ENCODE assay signal across 8 cellular contexts in the genomic region with DNA sequence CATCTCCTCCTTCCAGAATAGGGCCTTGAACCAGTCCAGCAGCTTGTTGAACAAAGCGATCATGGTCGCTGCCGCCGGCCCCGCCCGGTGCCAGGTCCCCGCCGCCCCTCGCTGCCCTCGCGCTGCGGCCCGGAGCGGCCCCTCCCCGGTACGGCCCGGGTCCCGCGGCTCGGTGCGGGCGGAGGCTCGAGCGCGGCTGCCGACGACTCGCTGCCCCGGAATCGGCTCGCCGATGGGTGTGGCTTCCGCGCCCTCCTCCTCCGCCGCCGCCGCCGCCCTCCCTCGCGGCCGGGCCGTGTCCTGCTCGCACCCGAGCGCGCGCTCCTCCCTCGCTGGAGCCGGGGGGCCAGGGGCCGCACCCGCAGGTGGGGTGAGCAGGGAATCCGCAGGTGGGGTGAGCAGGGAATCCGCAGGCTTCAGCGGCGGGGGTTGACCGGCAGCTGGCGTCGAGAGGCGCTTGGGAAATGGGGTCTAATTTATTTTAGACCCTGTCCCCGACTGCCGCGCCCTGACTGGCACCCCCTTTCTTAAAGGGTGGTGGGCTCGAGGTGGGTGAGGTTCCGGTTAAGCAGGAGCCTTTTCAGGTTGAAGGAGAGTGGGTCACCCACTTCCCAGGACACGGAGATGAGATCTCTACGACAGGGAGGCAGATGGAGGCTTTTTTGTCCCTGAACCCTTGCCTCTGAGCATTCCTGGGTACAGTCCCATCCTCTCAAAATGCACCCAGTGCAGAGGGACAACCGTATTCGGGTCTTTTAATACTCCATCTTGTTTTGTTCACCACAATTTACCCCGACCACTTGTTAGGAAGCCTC. TPM values are rescaled to one million over a fixed set of nuclear protein-coding genes. Genes with fewer than 3 reads are reported as not detected.
A peak's percentile ranks its signal among the peaks of the same experiment; 100 is the strongest.
DNase-seq lines count a peak whose midpoint lies in the region; ATAC-seq and TF ChIP-seq lines count a peak whose summit lies in the region.

A gene (minus strand): TSS at position 228 of the 815 bp plus-strand sequence. CDS start 165 bp downstream, at position 63.

- no peaks in the 10 kb centered on the region for H3K9me2 ChIP-seq in OCI-LY7 (ENCODE audit: insufficient read depth, low read length)

- H3K4me3 ChIP-seq in BJ (ENCODE audit: low read depth, low read length) (peak within 1 kb of the TSS; percentile 76), OCI-LY7 (ENCODE audit: low read depth, low read length, poor library complexity, severe bottlenecking) (peak within 1 kb of the TSS; percentile 85), fibroblast of lung (replicated peaks in 1 of 4; ENCODE audit: control extremely low read depth in 1 of 4, insufficient read depth in 1 of 4, low read depth in 3 of 4, low read length in 4 of 4) (peak within 1 kb of the TSS; percentile 63 to 93 (median 77)), testis (peak within 1 kb of the TSS; percentile 88 to 93)
- H3K4me3 ChIP-seq in naive thymus-derived CD4-positive, alpha-beta T cell (ENCODE audit: low read length) = peak within 1 kb of the TSS; percentile 83

- DNase-seq in BJ (ENCODE audit: low read depth) = no peak
- peak; percentile 73 for DNase-seq in OCI-LY7 (ENCODE audit: low spot score)
- peak; percentile 71 for DNase-seq in activated T-helper 2 cell treated with anti-CD3 and anti-CD28 coated beads, Interferon-gamma antibody, Interleukin-2, Interleukin-4, amounts not matched to agents 10 μg/mL and 5 μg/mL and 100 μg/mL, durations not matched to agents 14 hours and 24 hours and 36 hours (ENCODE audit: low spot score)
- DNase-seq in fibroblast of lung (ENCODE audit: low read depth in 2 of 2) = peak in 1 of 2 donors; percentile 35
- peak; percentile 47 to 81 (median 62) for DNase-seq in naive thymus-derived CD4-positive, alpha-beta T cell
- DNase-seq in testis = peak; percentile 70

- peaks cover 29% of the 10 kb centered on the region for H3K4me1 Mint-ChIP-seq in activated T-helper 2 cell treated with anti-CD3 and anti-CD28 coated beads, Interferon-gamma antibody, Interleukin-2, Interleukin-4, amounts not matched to agents 10 μg/mL and 5 μg/mL and 100 μg/mL, durations not matched to agents 14 hours and 24 hours and 36 hours (ENCODE audit: low read depth)
- peaks cover 16 to 44% (median 38%) of the 10 kb centered on the region in 7 donors for H3K4me1 Mint-ChIP-seq in naive thymus-derived CD4-positive, alpha-beta T cell

- H2AFZ ChIP-seq in OCI-LY7 (ENCODE audit: low read length) (peak within 1 kb of the TSS; percentile 83; the same call in 1 of the 2 replicates), fibroblast of lung (ENCODE audit: low read length) (peak within 1 kb of the TSS; percentile 87)

- intact Hi-C loops in OCI-LY7 (cut with micrococcal nuclease; ENCODE audit: unreplicated experiment) = no loop called here
- intact Hi-C loops in activated T-helper 2 cell treated with anti-CD3 and anti-CD28 coated beads, Interferon-gamma antibody, Interleukin-2, Interleukin-4, amounts not matched to agents 10 μg/mL and 5 μg/mL and 100 μg/mL, durations not matched to agents 14 hours and 24 hours and 36 hours (cut with micrococcal nuclease) = loop anchor here (1.0 to 5.0 kb wide), 3 partner anchors 14 to 262 kb away; no protein-coding TSS in a partner anchor
- intact Hi-C loops in naive thymus-derived CD4-positive, alpha-beta T cell (cut with micrococcal nuclease) = loop anchor here (1.0 to 10.0 kb wide), 7 partner anchors 10 to 660 kb away; a partner anchor contains a TSS
- intact Hi-C loops in testis (cut with DNase I; ENCODE audit: low total_unique reads) = no loop called here

- H3K27me3 ChIP-seq in BJ (ENCODE audit: control insufficient read depth, insufficient read depth, low read length) (peaks cover 4% of the 10 kb centered on the region), fibroblast of lung (ENCODE audit: control insufficient read depth, insufficient read depth, low read length) (peaks cover 2% of the 10 kb centered on the region), testis (no peaks in the 10 kb centered on the region)
- H3K27me3 ChIP-seq in naive thymus-derived CD4-positive, alpha-beta T cell (ENCODE audit: control insufficient read depth in 2 of 2, insufficient read depth in 2 of 2, low read length in 2 of 2) = no peaks in the 10 kb centered on the region

- TF ChIP-seq POLR2A in GM19099 (IDR thresholded peaks at IDR 0.05; ENCODE audit: extremely low read depth, insufficient read length, low read depth) (peak; percentile 62), testis (IDR thresholded peaks at IDR 0.05) (no peak)

- peak; percentile 47 for ATAC-seq in HG03196 (IDR thresholded peaks at IDR 0.05; ENCODE audit: unreplicated experiment)
- ATAC-seq in naive thymus-derived CD4-positive, alpha-beta T cell = peak; percentile 81

- H3K9me3 ChIP-seq in OCI-LY7 (ENCODE audit: low read length) = no peaks in the 10 kb centered on the region
- no peaks in the 10 kb centered on the region for H3K9me3 ChIP-seq in fibroblast of lung (ENCODE audit: control insufficient read depth, insufficient read depth, low read depth, low read length)
- H3K9me3 ChIP-seq in naive thymus-derived CD4-positive, alpha-beta T cell (ENCODE audit: control insufficient read depth in 2 of 3, low read length in 3 of 3) = no peaks in the 10 kb centered on the region
- H3K9me3 ChIP-seq in testis = no peaks in the 10 kb centered on the region

- TF ChIP-seq CTCF in BJ (IDR thresholded peaks at IDR 0.05; ENCODE audit: insufficient read depth, low read depth, low read length) = no peak
- no peak for TF ChIP-seq CTCF in OCI-LY7 (conservative IDR thresholded peaks at IDR 0.05; ENCODE audit: low read length)
- no peak for TF ChIP-seq CTCF in fibroblast of lung (conservative IDR thresholded peaks at IDR 0.05 in 1 of 2, IDR thresholded peaks at IDR 0.05 in 1 of 2; ENCODE audit: low read depth in 1 of 2, low read length in 2 of 2)
- no peak for TF ChIP-seq CTCF in testis (IDR thresholded peaks at IDR 0.05)

- H3K9ac ChIP-seq in fibroblast of lung (ENCODE audit: insufficient read depth, low read length) = peak within 1 kb of the TSS; percentile 82

- CTCF ChIA-PET in BJ (lab: Yijun Ruan, JAX) = interaction anchor here (1.0 to 2.4 kb wide), 4 partner anchors 10 to 48 kb away, joined by 3 to 17 read pairs (median 4); a partner anchor contains a TSS
- CTCF ChIA-PET in OCI-LY7 (lab: Charles Lee; ENCODE audit: unreplicated experiment) = interaction anchor here (1.4 kb wide), 1 partner anchor 11 kb away, joined by 3 read pairs; no protein-coding TSS in a partner anchor
- CTCF ChIA-PET in naive thymus-derived CD4-positive, alpha-beta T cell (lab: Charles Lee) = interaction anchor here (1.9 kb wide), 1 partner anchor 9 kb away, joined by 6 read pairs; no protein-coding TSS in a partner anchor

- no peaks in the 10 kb centered on the region for H3K36me3 ChIP-seq in BJ (ENCODE audit: control insufficient read depth, insufficient read depth, low read length)
- H3K36me3 ChIP-seq in OCI-LY7 (ENCODE audit: insufficient read depth, low read length) = peaks cover 46% of the 10 kb centered on the region
- H3K36me3 ChIP-seq in fibroblast of lung (ENCODE audit: control insufficient read depth, insufficient read depth, low read length) = no peaks in the 10 kb centered on the region
- peaks cover 0 to 34% (median 0%) of the 10 kb centered on the region in 3 experiments for H3K36me3 ChIP-seq in naive thymus-derived CD4-positive, alpha-beta T cell (ENCODE audit: control insufficient read depth in 2 of 3, insufficient read depth in 3 of 3, low read length in 3 of 3)
- H3K36me3 ChIP-seq in testis (ENCODE audit: low read depth, missing control alignments) = no peaks in the 10 kb centered on the region

- H3K27ac ChIP-seq in OCI-LY7 (ENCODE audit: low read depth, low read length, poor library complexity, severe bottlenecking) (peak within 1 kb of the TSS; percentile 71), fibroblast of lung (ENCODE audit: insufficient read depth, low read length) (peak within 1 kb of the TSS; percentile 54), testis (peak within 1 kb of the TSS; percentile 88 to 90)
- H3K27ac ChIP-seq in naive thymus-derived CD4-positive, alpha-beta T cell (ENCODE audit: low read depth, low read length) = peak within 1 kb of the TSS; percentile 83

- H3K79me2 ChIP-seq in OCI-LY7 (ENCODE audit: insufficient read depth, low read depth, low read length) (peaks cover 37% of the 10 kb centered on the region), fibroblast of lung (ENCODE audit: control insufficient read depth, insufficient read depth, low read length) (peaks cover 26% of the 10 kb centered on the region)

- 0 to 1% methylated on average over 10 to 47 of the region's 70 CpGs for WGBS in testis, 2 donors

- no peaks in the 10 kb centered on the region for H3K27me3 Mint-ChIP-seq in activated T-helper 2 cell treated with anti-CD3 and anti-CD28 coated beads, Interferon-gamma antibody, Interleukin-2, Interleukin-4, amounts not matched to agents 10 μg/mL and 5 μg/mL and 100 μg/mL, durations not matched to agents 14 hours and 24 hours and 36 hours (ENCODE audit: low read depth)
- no peaks in the 10 kb centered on the region for H3K27me3 Mint-ChIP-seq in naive thymus-derived CD4-positive, alpha-beta T cell

- peak within 1 kb of the TSS; percentile 91 for H3K4me3 Mint-ChIP-seq in activated T-helper 2 cell treated with anti-CD3 and anti-CD28 coated beads, Interferon-gamma antibody, Interleukin-2, Interleukin-4, amounts not matched to agents 10 μg/mL and 5 μg/mL and 100 μg/mL, durations not matched to agents 14 hours and 24 hours and 36 hours (ENCODE audit: low read depth)
- peak within 1 kb of the TSS; percentile 90 to 98 (median 93) for H3K4me3 Mint-ChIP-seq in naive thymus-derived CD4-positive, alpha-beta T cell

- POLR2A ChIA-PET in BJ (lab: Charles Lee) (no interaction called here), OCI-LY7 (lab: Charles Lee) (interaction anchor here (1.6 to 1.7 kb wide), 2 partner anchors 9 to 16 kb away, joined by 4 to 11 read pairs; a partner anchor contains a TSS)
- POLR2A ChIA-PET in naive thymus-derived CD4-positive, alpha-beta T cell (lab: Charles Lee) = interaction anchor here (1.0 to 6.6 kb wide), 4 partner anchors 10 to 22 kb away, joined by 3 to 54 read pairs (median 6); a partner anchor contains a TSS

- H4K20me1 ChIP-seq in OCI-LY7 (ENCODE audit: insufficient read depth, low read length) (no peaks in the 10 kb centered on the region), fibroblast of lung (ENCODE audit: control insufficient read depth, extremely low read depth, insufficient read depth, low read length) (no peaks in the 10 kb centered on the region)

- peak within 1 kb of the TSS; percentile 92 for H3K27ac Mint-ChIP-seq in activated T-helper 2 cell treated with anti-CD3 and anti-CD28 coated beads, Interferon-gamma antibody, Interleukin-2, Interleukin-4, amounts not matched to agents 10 μg/mL and 5 μg/mL and 100 μg/mL, durations not matched to agents 14 hours and 24 hours and 36 hours
- H3K27ac Mint-ChIP-seq in naive thymus-derived CD4-positive, alpha-beta T cell = peak within 1 kb of the TSS; percentile 85 to 98 (median 92)

- peak within 1 kb of the TSS; percentile 94 for H3K4me2 ChIP-seq in OCI-LY7 (ENCODE audit: low read length)
- H3K4me2 ChIP-seq in fibroblast of lung (ENCODE audit: extremely low read depth, insufficient read depth, low read length) = peak within 1 kb of the TSS; percentile 98

- BruUV-seq in OCI-LY7 (replicated peaks; lab: Mats Ljungman, UMichigan) = TSS peak; percentile 63

- peaks cover 17% of the 10 kb centered on the region for H3K4me1 ChIP-seq in OCI-LY7 (ENCODE audit: insufficient read depth, low read length, poor library complexity, severe bottlenecking)
- H3K4me1 ChIP-seq in fibroblast of lung (ENCODE audit: control insufficient read depth, extremely low read depth, insufficient read depth, low read length) = peaks cover 10% of the 10 kb centered on the region
- H3K4me1 ChIP-seq in naive thymus-derived CD4-positive, alpha-beta T cell (ENCODE audit: control insufficient read depth in 2 of 2, insufficient read depth in 2 of 2, low read length in 2 of 2) = peaks cover 14 to 21% of the 10 kb centered on the region in 2 donors
- peaks cover 14% of the 10 kb centered on the region for H3K4me1 ChIP-seq in testis

- peaks cover 33% of the 10 kb centered on the region for H3K36me3 Mint-ChIP-seq in activated T-helper 2 cell treated with anti-CD3 and anti-CD28 coated beads, Interferon-gamma antibody, Interleukin-2, Interleukin-4, amounts not matched to agents 10 μg/mL and 5 μg/mL and 100 μg/mL, durations not matched to agents 14 hours and 24 hours and 36 hours (ENCODE audit: low read depth)
- peaks cover 0 to 15% (median 6%) of the 10 kb centered on the region in 5 donors for H3K36me3 Mint-ChIP-seq in naive thymus-derived CD4-positive, alpha-beta T cell

- H3K9me3 Mint-ChIP-seq in activated T-helper 2 cell treated with anti-CD3 and anti-CD28 coated beads, Interferon-gamma antibody, Interleukin-2, Interleukin-4, amounts not matched to agents 10 μg/mL and 5 μg/mL and 100 μg/mL, durations not matched to agents 14 hours and 24 hours and 36 hours = no peaks in the 10 kb centered on the region
- H3K9me3 Mint-ChIP-seq in naive thymus-derived CD4-positive, alpha-beta T cell = no peaks in the 10 kb centered on the region

RNA-seq across cellular contexts. Expression of the gene that starts here (rescaled TPM):
- 54.5 and 76.6 TPM in 2 replicates for polyA plus RNA-seq in BJ (2011; rRNA removed)
- polyA minus RNA-seq in BJ (2011; rRNA and poly(A)+ RNA removed) = 14.0 and 29.4 TPM in 2 replicates
- total RNA-seq in OCI-LY7 (2014; rRNA removed; shearing (Covaris generic)) = 25.1 and 25.7 TPM in 2 replicates
- 44.6 and 46.1 TPM in 2 replicates for total RNA-seq in OCI-LY7 (2022)
- 57.9 and 64.7 TPM in 2 replicates for total RNA-seq in activated T-helper 2 cell treated with anti-CD3 and anti-CD28 coated beads, Interferon-gamma antibody, Interleukin-2, Interleukin-4, amounts not matched to agents 10 μg/mL and 5 μg/mL and 100 μg/mL, durations not matched to agents 14 hours and 24 hours and 36 hours
- 17.5 and 18.7 TPM in 2 replicates for total RNA-seq in fibroblast of lung
- 35.8 and 38.2 TPM in 2 replicates for polyA plus RNA-seq in fibroblast of lung
- polyA plus RNA-seq in fibroblast of lung (2012) = 27.1 and 29.3 TPM in 2 replicates
- polyA minus RNA-seq in fibroblast of lung (ENCODE audit: low replicate concordance) = 15.3 and 33.3 TPM in 2 replicates
- total RNA-seq in naive thymus-derived CD4-positive, alpha-beta T cell = 10 to 100 TPM; 38.2 to 99.4 (median 54.3) TPM
- 1 to 10 TPM; 5.5 to 6.3 TPM for polyA plus RNA-seq in naive thymus-derived CD4-positive, alpha-beta T cell
- 10 to 100 TPM; 63.9 to 80.8 TPM for total RNA-seq in testis
- 46.9 TPM for polyA plus RNA-seq in testis (ENCODE audit: insufficient read depth, low read depth, low replicate concordance)

Comparison
In these comparisons a context has a peak if more than half of its experiments do, and no peak if none do; other contexts are left out.
1. intact Hi-C loops: an anchor here in activated T-helper 2 cell treated with anti-CD3 and anti-CD28 coated beads, Interferon-gamma antibody, Interleukin-2, Interleukin-4, amounts not matched to agents 10 μg/mL and 5 μg/mL and 100 μg/mL, durations not matched to agents 14 hours and 24 hours and 36 hours (1.0 to 5.0 kb wide) and naive thymus-derived CD4-positive, alpha-beta T cell (1.0 to 10.0 kb wide); none called in OCI-LY7 and testis.